Comparison of ENCODE assay signal across 28 cellular contexts in genomic region chr3:127388412-127388811, GRCh38.
"Had no signal": no experiment of that assay in that cellular context is flagged by ENCODE, and none has a peak within 500 bp of the region (broad histone marks: within the 10 kb centered on the region; RNA-seq: fewer than 3 reads in every experiment).

No MANE protein-coding gene starts in this region.

- H3K27ac Mint-ChIP-seq: activated CD4-positive, alpha-beta T cell treated with anti-CD3 and anti-CD28 coated beads for 36 hours; activated CD4-positive, alpha-beta T cell treated with anti-CD3 and anti-CD28 coated beads, Interleukin-2, amount 10 ng/mL, durations not matched to agents 7 days and 5 days; activated CD8-positive, alpha-beta T cell treated with anti-CD3 and anti-CD28 coated beads, Interleukin-2, amount 10 ng/mL, durations not matched to agents 7 days and 5 days; activated naive CD4-positive, alpha-beta T cell treated with anti-CD3 and anti-CD28 coated beads, Interleukin-2, amount 50 U/mL, for 24 hours; activated naive CD8-positive, alpha-beta T cell treated with anti-CD3 and anti-CD28 coated beads, Interleukin-2, amount 10 ng/mL, durations not matched to agents 7 days and 5 days; activated T-cell treated with anti-CD3 and anti-CD28 coated beads, Interleukin-2, amount 50 U/mL, for 24 hours; activated T-helper 2 cell treated with anti-CD3 and anti-CD28 coated beads, Interferon-gamma antibody, Interleukin-2, Interleukin-4, amounts not matched to agents 10 μg/mL and 5 μg/mL and 100 μg/mL, durations not matched to agents 14 hours and 24 hours and 36 hours had no signal

- H3K27ac ChIP-seq: ascending aorta, body of pancreas, breast epithelium, PC-9 had no signal

- H2AFZ ChIP-seq: PC-9 had no signal

- DNase-seq: activated CD4-positive, alpha-beta T cell treated with anti-CD3 and anti-CD28 coated beads for 36 hours; activated CD4-positive, alpha-beta T cell treated with anti-CD3 and anti-CD28 coated beads, Interleukin-2, amount 10 ng/mL, durations not matched to agents 7 days and 5 days; activated CD4-positive, alpha-beta T cell treated with anti-CD3 and anti-CD28 coated beads, Interleukin-2, amount 50 U/mL, for 48 hours; activated CD8-positive, alpha-beta T cell treated with anti-CD3 and anti-CD28 coated beads, Interleukin-2, amount 10 ng/mL, durations not matched to agents 7 days and 5 days; activated gamma-delta T cell; activated naive CD4-positive, alpha-beta T cell treated with Interleukin-2 at 50 U/mL for 16 hours; activated naive CD8-positive, alpha-beta T cell treated with anti-CD3 and anti-CD28 coated beads, Interleukin-2, amount 10 ng/mL, durations not matched to agents 7 days and 5 days; activated T-cell treated with anti-CD3 and anti-CD28 coated beads, Interleukin-2, amount 50 U/mL, for 24 hours; amygdala; body of pancreas; NCI-H1092 treated with DMSO at 0.1 percent for 48 hours; NCI-H1417; NCI-H146; NCI-H187; NCI-H2029 treated with DMSO at 0.1 percent for 48 hours; NCI-H2107; NCI-H2171; NCI-H510A; NCI-H526; NCI-H748 treated with DMSO at 0.1 percent for 48 hours; PC-9; Right ventricle myocardium superior; T1000 had no signal

- H3K9me3 ChIP-seq: ascending aorta, body of pancreas, breast epithelium had no signal

- H3K4me3 Mint-ChIP-seq: activated CD4-positive, alpha-beta T cell treated with anti-CD3 and anti-CD28 coated beads for 36 hours; activated CD4-positive, alpha-beta T cell treated with anti-CD3 and anti-CD28 coated beads, Interleukin-2, amount 10 ng/mL, durations not matched to agents 7 days and 5 days; activated CD8-positive, alpha-beta T cell treated with anti-CD3 and anti-CD28 coated beads, Interleukin-2, amount 10 ng/mL, durations not matched to agents 7 days and 5 days; activated naive CD4-positive, alpha-beta T cell treated with anti-CD3 and anti-CD28 coated beads, Interleukin-2, amount 50 U/mL, for 24 hours; activated naive CD8-positive, alpha-beta T cell treated with anti-CD3 and anti-CD28 coated beads, Interleukin-2, amount 10 ng/mL, durations not matched to agents 7 days and 5 days; activated T-cell treated with anti-CD3 and anti-CD28 coated beads, Interleukin-2, amount 50 U/mL, for 24 hours had no signal

- H3K4me1 Mint-ChIP-seq: activated CD4-positive, alpha-beta T cell treated with anti-CD3 and anti-CD28 coated beads for 36 hours; activated CD4-positive, alpha-beta T cell treated with anti-CD3 and anti-CD28 coated beads, Interleukin-2, amount 10 ng/mL, durations not matched to agents 7 days and 5 days; activated naive CD4-positive, alpha-beta T cell treated with anti-CD3 and anti-CD28 coated beads, Interleukin-2, amount 50 U/mL, for 24 hours; activated naive CD8-positive, alpha-beta T cell treated with anti-CD3 and anti-CD28 coated beads, Interleukin-2, amount 10 ng/mL, durations not matched to agents 7 days and 5 days had no signal

- H3K4me3 ChIP-seq: ascending aorta, body of pancreas, breast epithelium, K562, PC-9 had no signal

- H3K27me3 Mint-ChIP-seq: activated CD4-positive, alpha-beta T cell treated with anti-CD3 and anti-CD28 coated beads, Interleukin-2, amount 10 ng/mL, durations not matched to agents 7 days and 5 days had no signal

- H3K36me3 ChIP-seq: ascending aorta, breast epithelium had no signal

- ATAC-seq: activated CD4-positive, alpha-beta T cell treated with anti-CD3 and anti-CD28 coated beads for 36 hours; activated CD8-positive, alpha-beta T cell treated with anti-CD3 and anti-CD28 coated beads, Interleukin-2, amount 10 ng/mL, durations not matched to agents 7 days and 5 days; body of pancreas; K562 had no signal

- H3K9me3 Mint-ChIP-seq: activated CD4-positive, alpha-beta T cell treated with anti-CD3 and anti-CD28 coated beads, Interleukin-2, amount 10 ng/mL, durations not matched to agents 7 days and 5 days; activated naive CD4-positive, alpha-beta T cell treated with anti-CD3 and anti-CD28 coated beads, Interleukin-2, amount 50 U/mL, for 24 hours; activated T-cell treated with anti-CD3 and anti-CD28 coated beads, Interleukin-2, amount 50 U/mL, for 24 hours; activated T-helper 2 cell treated with anti-CD3 and anti-CD28 coated beads, Interferon-gamma antibody, Interleukin-2, Interleukin-4, amounts not matched to agents 10 μg/mL and 5 μg/mL and 100 μg/mL, durations not matched to agents 14 hours and 24 hours and 36 hours had no signal

- H3K4me2 ChIP-seq: PC-9 had no signal

- H3K36me3 Mint-ChIP-seq: activated naive CD4-positive, alpha-beta T cell treated with anti-CD3 and anti-CD28 coated beads, Interleukin-2, amount 50 U/mL, for 24 hours; activated naive CD8-positive, alpha-beta T cell treated with anti-CD3 and anti-CD28 coated beads, Interleukin-2, amount 10 ng/mL, durations not matched to agents 7 days and 5 days had no signal

- H3K4me1 ChIP-seq: ascending aorta, body of pancreas, breast epithelium had no signal

- H3K27me3 ChIP-seq: ascending aorta, body of pancreas, breast epithelium had no signal
